Comparison of ENCODE assay signal across 8 cellular contexts in the genomic region with DNA sequence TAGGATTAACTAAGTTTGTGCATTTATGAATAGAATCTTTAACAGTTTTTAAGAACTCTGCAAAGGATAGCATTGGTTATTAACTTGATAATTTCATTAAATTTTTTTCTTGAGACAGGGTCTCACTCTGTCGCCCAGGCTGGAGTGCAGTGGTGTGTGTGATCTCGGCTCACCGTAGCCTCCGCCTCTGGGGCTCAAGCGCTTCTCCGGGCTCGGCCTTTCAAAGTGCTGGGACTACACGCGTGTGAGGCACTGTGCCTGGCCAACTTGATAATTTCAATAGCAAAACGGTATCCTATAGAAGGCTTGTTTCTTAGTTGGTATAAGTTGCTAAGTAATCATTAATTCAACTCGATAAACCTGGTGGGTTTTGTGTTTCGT. TPM values are rescaled to one million over a fixed set of nuclear protein-coding genes. Genes with fewer than 3 reads are reported as not detected.
DNase-seq lines count a peak whose midpoint lies in the region; ATAC-seq and TF ChIP-seq lines count a peak whose summit lies in the region.

No MANE protein-coding gene starts in this region.

- peak overlapping the region; percentile 43 to 81 (median 62) for H3K4me3 ChIP-seq in spleen

- peaks cover 0 to 6% (median 0%) of the 10 kb centered on the region in 6 donors for H3K36me3 ChIP-seq in spleen

- intact Hi-C loops in spleen (cut with DNase I; ENCODE audit: low total_unique reads), result no loop called here

- no peak for TF ChIP-seq POLR2A in spleen (IDR thresholded peaks at IDR 0.05)

- H3K27me3 Mint-ChIP-seq in glutamatergic neuron (ENCODE audit: unreplicated experiment), result peaks cover 9% of the 10 kb centered on the region

- TF ChIP-seq CTCF in glutamatergic neuron (IDR thresholded peaks at IDR 0.05; ENCODE audit: partially characterized antibody, unreplicated experiment) (no peak), spleen (IDR thresholded peaks at IDR 0.05 in 8 of 11, conservative IDR thresholded peaks at IDR 0.05 in 3 of 11) (no peak)

- H3K4me1 ChIP-seq in spleen, result peaks cover 0 to 23% (median 6%) of the 10 kb centered on the region in 6 donors

- ATAC-seq in HG02759 (IDR thresholded peaks at IDR 0.05; ENCODE audit: unreplicated experiment) (peak; percentile 25), SK-N-SH treated with all-trans-retinoic acid at 6 μM for 48 hours (peak; percentile 55)

- DNase-seq in NCI-H1417 (lab: John Stamatoyannopoulos, UW) (peak; percentile 47 to 86 (median 77)), NCI-H1417 treated with DMSO at 0.1 percent for 48 hours (lab: John Stamatoyannopoulos, UW) (no peak), glutamatergic neuron (no peak), spleen (no peak), GM19238 (ENCODE audit: insufficient read length, low spot score) (no peak)
- DNase-seq in activated CD8-positive, alpha-beta memory T cell treated with anti-CD3 and anti-CD28 coated beads for 24 hours, result no peak

- peaks cover 0 to 6% (median 0%) of the 10 kb centered on the region in 7 donors for H3K27me3 ChIP-seq in spleen (replicated peaks in 1 of 7)

- WGBS in spleen, 5 donors, result 19 to 44% (median 37%) methylated on average over 12 of the region's 12 CpGs

- H3K9me3 ChIP-seq in spleen, result no peaks in the 10 kb centered on the region

- peak overlapping the region in 2 of 8 donors; percentile 32 to 64 for H3K27ac ChIP-seq in spleen

- H3K27ac Mint-ChIP-seq in glutamatergic neuron (ENCODE audit: unreplicated experiment), result no peak overlapping the region

- peaks cover 8% of the 10 kb centered on the region for H3K9me3 Mint-ChIP-seq in glutamatergic neuron (ENCODE audit: unreplicated experiment)

- peaks cover 15% of the 10 kb centered on the region for H3K4me1 Mint-ChIP-seq in glutamatergic neuron (ENCODE audit: low read depth, unreplicated experiment)

- peak overlapping the region; percentile 61 for H3K4me3 Mint-ChIP-seq in glutamatergic neuron (ENCODE audit: unreplicated experiment)

- H3K36me3 Mint-ChIP-seq in glutamatergic neuron (ENCODE audit: unreplicated experiment), result no peaks in the 10 kb centered on the region

TF ChIP-seq in SK-N-SH treated with all-trans-retinoic acid at 6 μM for 48 hours, 23 proteins besides CTCF, POLR2A, EP300 and RAD21:
- TF ChIP-seq PPARA (CRISPR knock-in tag; IDR thresholded peaks at IDR 0.05; ENCODE audit: borderline replicate concordance) (no peak), ISL1 (CRISPR knock-in tag; IDR thresholded peaks at IDR 0.05) (no peak), ESRRG (CRISPR knock-in tag; IDR thresholded peaks at IDR 0.05) (no peak)
- TF ChIP-seq, protein P1, sequence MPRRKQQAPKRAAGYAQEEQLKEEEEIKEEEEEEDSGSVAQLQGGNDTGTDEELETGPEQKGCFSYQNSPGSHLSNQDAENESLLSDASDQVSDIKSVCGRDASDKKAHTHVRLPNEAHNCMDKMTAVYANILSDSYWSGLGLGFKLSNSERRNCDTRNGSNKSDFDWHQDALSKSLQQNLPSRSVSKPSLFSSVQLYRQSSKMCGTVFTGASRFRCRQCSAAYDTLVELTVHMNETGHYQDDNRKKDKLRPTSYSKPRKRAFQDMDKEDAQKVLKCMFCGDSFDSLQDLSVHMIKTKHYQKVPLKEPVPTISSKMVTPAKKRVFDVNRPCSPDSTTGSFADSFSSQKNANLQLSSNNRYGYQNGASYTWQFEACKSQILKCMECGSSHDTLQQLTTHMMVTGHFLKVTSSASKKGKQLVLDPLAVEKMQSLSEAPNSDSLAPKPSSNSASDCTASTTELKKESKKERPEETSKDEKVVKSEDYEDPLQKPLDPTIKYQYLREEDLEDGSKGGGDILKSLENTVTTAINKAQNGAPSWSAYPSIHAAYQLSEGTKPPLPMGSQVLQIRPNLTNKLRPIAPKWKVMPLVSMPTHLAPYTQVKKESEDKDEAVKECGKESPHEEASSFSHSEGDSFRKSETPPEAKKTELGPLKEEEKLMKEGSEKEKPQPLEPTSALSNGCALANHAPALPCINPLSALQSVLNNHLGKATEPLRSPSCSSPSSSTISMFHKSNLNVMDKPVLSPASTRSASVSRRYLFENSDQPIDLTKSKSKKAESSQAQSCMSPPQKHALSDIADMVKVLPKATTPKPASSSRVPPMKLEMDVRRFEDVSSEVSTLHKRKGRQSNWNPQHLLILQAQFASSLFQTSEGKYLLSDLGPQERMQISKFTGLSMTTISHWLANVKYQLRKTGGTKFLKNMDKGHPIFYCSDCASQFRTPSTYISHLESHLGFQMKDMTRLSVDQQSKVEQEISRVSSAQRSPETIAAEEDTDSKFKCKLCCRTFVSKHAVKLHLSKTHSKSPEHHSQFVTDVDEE (CRISPR knock-in tag; IDR thresholded peaks at IDR 0.05), result no peak
- TF ChIP-seq, protein P2, sequence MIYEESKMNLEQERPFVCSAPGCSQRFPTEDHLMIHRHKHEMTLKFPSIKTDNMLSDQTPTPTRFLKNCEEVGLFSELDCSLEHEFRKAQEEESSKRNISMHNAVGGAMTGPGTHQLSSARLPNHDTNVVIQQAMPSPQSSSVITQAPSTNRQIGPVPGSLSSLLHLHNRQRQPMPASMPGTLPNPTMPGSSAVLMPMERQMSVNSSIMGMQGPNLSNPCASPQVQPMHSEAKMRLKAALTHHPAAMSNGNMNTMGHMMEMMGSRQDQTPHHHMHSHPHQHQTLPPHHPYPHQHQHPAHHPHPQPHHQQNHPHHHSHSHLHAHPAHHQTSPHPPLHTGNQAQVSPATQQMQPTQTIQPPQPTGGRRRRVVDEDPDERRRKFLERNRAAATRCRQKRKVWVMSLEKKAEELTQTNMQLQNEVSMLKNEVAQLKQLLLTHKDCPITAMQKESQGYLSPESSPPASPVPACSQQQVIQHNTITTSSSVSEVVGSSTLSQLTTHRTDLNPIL (CRISPR knock-in tag; IDR thresholded peaks at IDR 0.05; ENCODE audit: low read depth), result no peak

RNA-seq across cellular contexts. Expression of a gene that starts 38.0 kb away (rescaled TPM):
- total RNA-seq in glutamatergic neuron (ENCODE audit: unreplicated experiment) (31.0 TPM), spleen (10 to 100 TPM; 14.3 to 20.6 (median 15.7) TPM)
- polyA plus RNA-seq in spleen, result 1 to 10 TPM; 3.5 to 4.5 (median 3.7) TPM

Comparison
In these comparisons a context has a peak if more than half of its experiments do, and no peak if none do; other contexts are left out.
1. DNase-seq: peak in NCI-H1417 (3 of 3); none in NCI-H1417 treated with DMSO at 0.1 percent for 48 hours (single experiment), glutamatergic neuron (single experiment), spleen (single experiment), GM19238 (single experiment) and activated CD8-positive, alpha-beta memory T cell treated with anti-CD3 and anti-CD28 coated beads for 24 hours (single experiment).